ENCODE assay signal across 21 cellular contexts in genomic region chrX:41475611-41476241, GRCh38. TPM values are rescaled to one million over a fixed set of nuclear protein-coding genes. Genes with fewer than 3 reads are reported as not detected.
DNase-seq lines count a peak whose midpoint lies in the region; FAIRE-seq and TF ChIP-seq lines count a peak whose summit lies in the region.
"Had no signal": no experiment of that assay in that cellular context is flagged by ENCODE, and none has a peak within 500 bp of the region (broad histone marks: within the 10 kb centered on the region; RNA-seq: fewer than 3 reads in every experiment).

No MANE protein-coding gene starts in this region.

- H3K4me3 ChIP-seq in Caco-2 (ENCODE audit: low read depth, low read length) (no peak overlapping the region), fibroblast of villous mesenchyme (ENCODE audit: low read depth, low read length) (no peak overlapping the region), adrenal gland (no peak overlapping the region)
- H3K4me3 ChIP-seq: cardiac muscle cell, gastrocnemius medialis, right atrium auricular region, thyroid gland had no signal

- DNase-seq in Caco-2 (peak; percentile 69 to 71), NCI-H748 (lab: John Stamatoyannopoulos, UW; ENCODE audit: unreplicated experiment) (peak; percentile 73), fibroblast of villous mesenchyme (ENCODE audit: low read depth) (peak; percentile 7), mesothelial cell of epicardium (ENCODE audit: low spot score in 2 of 2, unreplicated experiment in 2 of 2) (no peak), H54 (ENCODE audit: insufficient read length, low spot score) (no peak), glomerular visceral epithelial cell (ENCODE audit: extremely low spot score) (no peak), adrenal gland (no peak), HK-2 (ENCODE audit: unreplicated experiment) (no peak)
- DNase-seq: activated CD4-positive, alpha-beta T cell treated with anti-CD3 and anti-CD28 coated beads for 36 hours; activated naive CD8-positive, alpha-beta T cell treated with anti-CD3 and anti-CD28 coated beads for 36 hours; gastrocnemius medialis; GDM1; NCI-H1417; NCI-H510A treated with DMSO at 0.1 percent for 48 hours; stimulated activated CD4-positive, alpha-beta T cell treated with anti-CD3 and anti-CD28 coated beads, Interleukin-4, amount 100 ng/mL, for 1 hour; thyroid gland had no signal

- H3K9me3 Mint-ChIP-seq in Caco-2 (ENCODE audit: unreplicated experiment): no peaks in the 10 kb centered on the region
- peaks cover 10% of the 10 kb centered on the region for H3K9me3 Mint-ChIP-seq in mesothelial cell of epicardium

- no peak overlapping the region for H3K27ac ChIP-seq in adrenal gland
- H3K27ac ChIP-seq: cardiac muscle cell, gastrocnemius medialis, right atrium auricular region, thyroid gland had no signal

- CTCF ChIA-PET in Caco-2 (lab: Charles Lee): interaction anchor here (0.5 to 1.2 kb wide), 2 partner anchors 33 to 94 kb away, joined by 4 to 5 read pairs; no protein-coding TSS in a partner anchor

- intact Hi-C loops in Caco-2 (cut with micrococcal nuclease; ENCODE audit: unreplicated experiment) (loop anchor here (2.0 kb wide), 1 partner anchor 33 kb away; no protein-coding TSS in a partner anchor), adrenal gland (cut with DNase I) (no loop called here)

- WGBS in adrenal gland, 4 donors: 48 to 76% (median 63%) methylated on average over 5 to 12 of the region's 12 CpGs

- no peak for FAIRE-seq in H54 (lab: Jason Lieb, UNC)
- FAIRE-seq: endometrium had no signal

- no TSS peak for BruUV-seq in Caco-2 (replicated peaks; lab: Mats Ljungman, UMichigan)

- no peaks in the 10 kb centered on the region for H3K9me3 ChIP-seq in Caco-2
- no peaks in the 10 kb centered on the region for H3K9me3 ChIP-seq in adrenal gland (replicated peaks in 1 of 3)
- H3K9me3 ChIP-seq: gastrocnemius medialis, thyroid gland had no signal

- H3K4me3 Mint-ChIP-seq in Caco-2 (ENCODE audit: unreplicated experiment) (peak overlapping the region; percentile 67), mesothelial cell of epicardium (peak overlapping the region; percentile 26)
- H3K4me3 Mint-ChIP-seq: activated CD4-positive, alpha-beta T cell treated with anti-CD3 and anti-CD28 coated beads for 36 hours; activated naive CD8-positive, alpha-beta T cell treated with anti-CD3 and anti-CD28 coated beads for 36 hours had no signal

- H3K27me3 Mint-ChIP-seq in Caco-2 (ENCODE audit: insufficient read depth, unreplicated experiment) (no peaks in the 10 kb centered on the region), mesothelial cell of epicardium (ENCODE audit: low read depth) (no peaks in the 10 kb centered on the region)
- H3K27me3 Mint-ChIP-seq: activated CD4-positive, alpha-beta T cell treated with anti-CD3 and anti-CD28 coated beads for 36 hours; activated naive CD8-positive, alpha-beta T cell treated with anti-CD3 and anti-CD28 coated beads for 36 hours had no signal

- H3K36me3 Mint-ChIP-seq in Caco-2 (ENCODE audit: insufficient read depth, unreplicated experiment) (peaks cover 15% of the 10 kb centered on the region), mesothelial cell of epicardium (peaks cover 2% of the 10 kb centered on the region)
- H3K36me3 Mint-ChIP-seq: activated naive CD8-positive, alpha-beta T cell treated with anti-CD3 and anti-CD28 coated beads for 36 hours had no signal

- peaks cover 11% of the 10 kb centered on the region for H3K4me1 Mint-ChIP-seq in Caco-2 (ENCODE audit: low read depth, unreplicated experiment)
- H3K4me1 Mint-ChIP-seq in mesothelial cell of epicardium: peaks cover 5% of the 10 kb centered on the region
- H3K4me1 Mint-ChIP-seq: activated naive CD8-positive, alpha-beta T cell treated with anti-CD3 and anti-CD28 coated beads for 36 hours had no signal

- no peaks in the 10 kb centered on the region for H3K27me3 ChIP-seq in Caco-2 (replicated peaks; ENCODE audit: control insufficient read depth, insufficient read depth, low read length)
- peaks cover 8% of the 10 kb centered on the region for H3K27me3 ChIP-seq in adrenal gland
- H3K27me3 ChIP-seq: cardiac muscle cell, gastrocnemius medialis, right atrium auricular region, thyroid gland had no signal

- TF ChIP-seq POLR2A in H54 (IDR thresholded peaks at IDR 0.05; ENCODE audit: low read depth, low read length): no peak
- no peak for TF ChIP-seq POLR2A in adrenal gland (IDR thresholded peaks at IDR 0.05)

- POLR2A ChIA-PET in Caco-2 (lab: Charles Lee): interaction anchor here (0.7 to 0.9 kb wide), 2 partner anchors 33 to 620 kb away, joined by 3 to 9 read pairs; no protein-coding TSS in a partner anchor

- H3K36me3 ChIP-seq in Caco-2 (ENCODE audit: control insufficient read depth, insufficient read depth, low read length) (no peaks in the 10 kb centered on the region), adrenal gland (replicated peaks in 1 of 2) (no peaks in the 10 kb centered on the region)
- H3K36me3 ChIP-seq: cardiac muscle cell, gastrocnemius medialis, right atrium auricular region, thyroid gland had no signal

- H3K27ac Mint-ChIP-seq in Caco-2 (ENCODE audit: unreplicated experiment): peak overlapping the region; percentile 95
- no peak overlapping the region for H3K27ac Mint-ChIP-seq in mesothelial cell of epicardium
- H3K27ac Mint-ChIP-seq: activated CD4-positive, alpha-beta T cell treated with anti-CD3 and anti-CD28 coated beads for 36 hours; activated naive CD8-positive, alpha-beta T cell treated with anti-CD3 and anti-CD28 coated beads for 36 hours had no signal

- peaks cover 36% of the 10 kb centered on the region for H3K4me1 ChIP-seq in Caco-2
- H3K4me1 ChIP-seq in adrenal gland (replicated peaks in 1 of 2): no peaks in the 10 kb centered on the region
- H3K4me1 ChIP-seq: gastrocnemius medialis, right atrium auricular region had no signal

- TF ChIP-seq CTCF in Caco-2 (IDR thresholded peaks at IDR 0.05; ENCODE audit: insufficient read depth in 1 of 2, low read depth in 1 of 2, low read length in 1 of 2, severe bottlenecking in 1 of 2, unreplicated experiment in 1 of 2) (no peak), fibroblast of villous mesenchyme (IDR thresholded peaks at IDR 0.05; ENCODE audit: insufficient read depth, low read depth, low read length) (no peak), mesothelial cell of epicardium (IDR thresholded peaks at IDR 0.05; ENCODE audit: unreplicated experiment) (no peak), adrenal gland (IDR thresholded peaks at IDR 0.05) (no peak)

RNA-seq across cellular contexts. Expression of gene NYX, which starts 28.6 kb away (rescaled TPM):
- total RNA-seq in Caco-2 (2022): not detected in 2 replicates
- not detected in 2 replicates for total RNA-seq in fibroblast of villous mesenchyme
- total RNA-seq in mesothelial cell of epicardium: not detected in 3 replicates
- total RNA-seq in adrenal gland: not detected
- not detected for polyA plus RNA-seq in adrenal gland
- total RNA-seq: activated CD4-positive, alpha-beta T cell treated with anti-CD3 and anti-CD28 coated beads for 36 hours; activated naive CD8-positive, alpha-beta T cell treated with anti-CD3 and anti-CD28 coated beads for 36 hours; LHCN-M2; right atrium auricular region; T-helper 1 cell treated with Interleukin-12 subunit alpha and Interleukin-12 subunit beta and Interleukin-4 antibody, amounts not matched to agents 30 ng/mL and 1 ng/mL, for 36 hours; thyroid gland had no signal

Comparison
In these comparisons a context has a peak if more than half of its experiments do, and no peak if none do; other contexts are left out.
1. DNase-seq: peak in Caco-2 (2 of 2), NCI-H748 (single experiment) and fibroblast of villous mesenchyme (single experiment); none in mesothelial cell of epicardium (0 of 2), H54 (single experiment), glomerular visceral epithelial cell (single experiment), adrenal gland (0 of 7) and HK-2 (single experiment).